In the genomic region with DNA sequence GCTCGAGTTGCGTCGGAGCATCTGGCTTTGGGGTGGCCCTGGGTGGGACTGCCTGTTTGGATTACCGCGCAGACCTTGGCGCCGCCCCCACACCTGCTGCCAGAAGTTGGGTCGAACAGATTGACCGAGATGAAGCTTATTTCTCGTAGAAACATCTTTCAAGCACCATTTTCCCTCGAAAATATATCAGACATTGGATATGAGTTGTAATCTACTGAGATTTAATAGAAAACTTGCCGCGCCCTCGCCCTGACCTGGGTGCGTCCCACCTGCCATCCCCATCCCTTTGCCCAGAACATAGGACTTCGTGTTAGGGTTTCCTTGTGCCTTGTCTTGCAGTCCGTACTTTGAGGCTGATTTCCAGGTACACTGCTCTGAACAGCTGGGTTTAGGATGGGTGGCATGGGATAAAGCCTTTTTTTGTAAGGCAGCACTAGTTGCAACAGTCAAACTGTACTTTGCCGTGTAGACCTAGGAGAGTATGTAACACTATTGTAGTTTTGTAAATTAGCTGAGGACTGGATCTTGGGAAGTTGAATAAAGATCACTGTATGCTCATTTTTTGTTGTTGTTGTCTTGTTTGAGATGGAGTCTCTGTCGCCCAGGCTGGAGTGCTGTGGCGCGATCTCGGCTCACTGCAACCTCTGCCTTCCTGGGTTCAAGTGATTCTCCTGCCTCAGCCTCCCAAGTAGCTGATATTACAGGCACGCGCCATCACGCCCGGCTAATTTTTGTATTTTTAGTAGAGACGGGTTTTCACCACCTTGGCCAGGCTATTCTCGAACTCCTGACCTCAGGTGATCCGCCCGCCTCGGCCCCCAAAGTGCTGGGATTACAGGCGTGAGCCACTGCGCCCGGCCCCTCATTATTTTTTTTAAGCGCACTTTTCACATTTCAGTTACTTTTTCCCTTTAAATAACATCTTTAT, we compare ENCODE assay signal across 8 cellular contexts. TPM values are rescaled to one million over a fixed set of nuclear protein-coding genes. Genes with fewer than 3 reads are reported as not detected.
DNase-seq lines count a peak whose midpoint lies in the region; ATAC-seq and TF ChIP-seq lines count a peak whose summit lies in the region.

No MANE protein-coding gene starts in this region.

- H3K27me3 ChIP-seq in stomach = no peaks in the 10 kb centered on the region

- CTCF ChIA-PET in activated B cell treated with CpG ODN at 0.5 μM for 24 hours (lab: Charles Lee) = interaction anchor here (0.6 to 2.1 kb wide), 6 partner anchors 26 to 416 kb away, joined by 3 to 10 read pairs (median 4); partner anchors contain the start of gene H2AZ2

- peaks cover 15% of the 10 kb centered on the region for H3K36me3 Mint-ChIP-seq in activated B cell treated with CpG ODN at 0.5 μM for 24 hours (ENCODE audit: low read depth)

- no peaks in the 10 kb centered on the region for H3K9me3 Mint-ChIP-seq in activated B cell treated with CpG ODN at 0.5 μM for 24 hours

- H3K4me3 Mint-ChIP-seq in activated B cell treated with CpG ODN at 0.5 μM for 24 hours = peak overlapping the region; percentile 98

- no peaks in the 10 kb centered on the region for H3K36me3 ChIP-seq in stomach

- DNase-seq in NCI-H1105 treated with DMSO at 0.1 percent for 48 hours (lab: John Stamatoyannopoulos, UW) = peak; percentile 33
- no peak for DNase-seq in NCI-H1105 (lab: John Stamatoyannopoulos, UW)
- no peak for DNase-seq in activated B cell treated with CpG ODN at 0.5 μM for 24 hours
- no peak for DNase-seq in stomach
- DNase-seq in G401 (ENCODE audit: low spot score) = no peak

- WGBS in stomach, 5 donors = 45 to 49% (median 45%) methylated on average over 31 to 35 of the region's 35 CpGs

- intact Hi-C loops in activated B cell treated with CpG ODN at 0.5 μM for 24 hours (cut with micrococcal nuclease) (loop anchor here (2.0 kb wide), 1 partner anchor 15 kb away; no protein-coding TSS in a partner anchor), stomach (cut with DNase I; ENCODE audit: low total_unique reads) (loop anchor here (10.0 kb wide), 1 partner anchor 157 kb away; no protein-coding TSS in a partner anchor)

- TF ChIP-seq EP300 in stomach (IDR thresholded peaks at IDR 0.05) = no peak

- H3K27ac Mint-ChIP-seq in activated B cell treated with CpG ODN at 0.5 μM for 24 hours = peak overlapping the region; percentile 98

- H3K4me1 Mint-ChIP-seq in activated B cell treated with CpG ODN at 0.5 μM for 24 hours = peaks cover 45% of the 10 kb centered on the region

- POLR2A ChIA-PET in activated B cell treated with CpG ODN at 0.5 μM for 24 hours (lab: Charles Lee) = interaction anchor here (0.5 to 10.2 kb wide), 30 partner anchors 9 to 563 kb away, joined by 3 to 257 read pairs (median 4); partner anchors contain the start of genes DBNL, DDX56, H2AZ2 and PPIA

- H3K27ac ChIP-seq in stomach = peak overlapping the region; percentile 97 to 100 (median 99)

- H3K27me3 Mint-ChIP-seq in activated B cell treated with CpG ODN at 0.5 μM for 24 hours = no peaks in the 10 kb centered on the region

- H3K9me3 ChIP-seq in iPS-18c (ENCODE audit: control insufficient read depth, insufficient read depth, low read length) = no peaks in the 10 kb centered on the region
- H3K9me3 ChIP-seq in stomach = no peaks in the 10 kb centered on the region

- H3K4me3 ChIP-seq in iPS-18c (ENCODE audit: insufficient read depth, low read depth, low read length) = peak overlapping the region; percentile 86
- peak overlapping the region; percentile 61 to 92 (median 68) for H3K4me3 ChIP-seq in stomach

- peaks cover 13 to 45% (median 35%) of the 10 kb centered on the region in 4 donors for H3K4me1 ChIP-seq in stomach

- TF ChIP-seq CTCF in activated B cell treated with CpG ODN at 0.5 μM for 24 hours (IDR thresholded peaks at IDR 0.05) = no peak
- no peak for TF ChIP-seq CTCF in stomach (IDR thresholded peaks at IDR 0.05)

- in situ Hi-C loops in G401 (cut with HindIII; ENCODE audit: low sequenced_read_pairs) = no loop called here

- TF ChIP-seq POLR2A in stomach (IDR thresholded peaks at IDR 0.05) = no peak

- ATAC-seq in activated B cell treated with CpG ODN at 0.5 μM for 24 hours (ENCODE audit: low read depth) (peak; percentile 13), GM18858 (IDR thresholded peaks at IDR 0.05; ENCODE audit: unreplicated experiment) (no peak), HG03469 (IDR thresholded peaks at IDR 0.05; ENCODE audit: unreplicated experiment) (no peak)

RNA-seq across cellular contexts. Expression of gene OGDH, which starts 1.0 kb away (rescaled TPM):
- total RNA-seq in activated B cell treated with CpG ODN at 0.5 μM for 24 hours (79.5 and 81.7 TPM in 2 replicates), stomach (10 to 100 TPM; 21.6 to 92.0 (median 56.5) TPM)
- polyA plus RNA-seq in stomach = 10 to 100 TPM; 19.8 to 31.8 (median 30.8) TPM
- total RNA-seq in G401 (2014; rRNA removed; shearing (Covaris generic)) = 66.4 and 78.8 TPM in 2 replicates

RNA-seq across cellular contexts. Expression of gene TMED4, which starts 25.4 kb away (rescaled TPM):
- total RNA-seq in activated B cell treated with CpG ODN at 0.5 μM for 24 hours (61.7 and 70.1 TPM in 2 replicates), stomach (100 to 1,000 TPM in 4 of 5 donors, 10 to 100 TPM in 1; 60.7 to 235 (median 111) TPM)
- polyA plus RNA-seq in stomach = 10 to 100 TPM; 13.4 to 36.1 (median 24.5) TPM
- total RNA-seq in G401 (2014; rRNA removed; shearing (Covaris generic)) = 105 and 124 TPM in 2 replicates

RNA-seq across cellular contexts. Expression of gene DDX56, which starts 33.7 kb away (rescaled TPM):
- total RNA-seq in activated B cell treated with CpG ODN at 0.5 μM for 24 hours = 92.6 and 99.7 TPM in 2 replicates
- 10 to 100 TPM; 35.6 to 95.1 (median 47.4) TPM for total RNA-seq in stomach
- 10 to 100 TPM; 40.9 to 98.7 (median 63.7) TPM for polyA plus RNA-seq in stomach
- 101 and 124 TPM in 2 replicates for total RNA-seq in G401 (2014; rRNA removed; shearing (Covaris generic))
